1 cellular context compared by ENCODE assay signal in genomic region chr2:5777089-5777488, GRCh38.
TF ChIP-seq lines count a peak whose summit lies in the region.

No MANE protein-coding gene starts in this region.

TF ChIP-seq in IMR-90, 13 proteins besides CTCF, POLR2A, EP300 and RAD21:
- TF ChIP-seq CEBPB (IDR thresholded peaks at IDR 0.05; ENCODE audit: low read depth, low read length) (no peak), USF2 (IDR thresholded peaks at IDR 0.05; ENCODE audit: low read depth, low read length) (no peak), BHLHE40 (IDR thresholded peaks at IDR 0.05; ENCODE audit: low read depth, low read length) (no peak), SMC3 (IDR thresholded peaks at IDR 0.05; ENCODE audit: low read depth, low read length) (no peak), MAZ (IDR thresholded peaks at IDR 0.05; ENCODE audit: borderline replicate concordance, low read depth, low read length) (no peak)
